ENCODE assay signal across 29 cellular contexts in the genomic region with DNA sequence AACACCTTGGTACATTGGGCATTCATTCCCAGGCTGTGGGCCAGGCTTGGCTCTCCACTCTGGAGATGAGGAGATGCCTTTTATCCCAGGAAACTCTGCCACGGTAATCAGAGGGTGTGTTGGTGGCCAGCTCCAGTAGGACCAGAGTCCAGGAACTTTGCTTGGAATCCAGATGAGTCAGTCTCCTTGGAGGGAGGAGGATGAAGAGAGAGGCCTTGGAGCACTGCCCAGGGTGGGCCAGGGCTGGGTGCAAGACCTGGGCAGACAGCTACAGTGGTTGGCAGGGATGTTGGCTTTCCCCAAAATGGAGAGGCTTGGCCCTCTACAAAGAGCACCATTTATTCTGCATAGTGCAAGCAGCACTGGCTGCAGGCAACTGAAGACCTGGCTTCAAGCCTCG.
DNase-seq lines count a peak whose midpoint lies in the region; ATAC-seq and TF ChIP-seq lines count a peak whose summit lies in the region.
"Had no signal": no experiment of that assay in that cellular context is flagged by ENCODE, and none has a peak within 500 bp of the region (broad histone marks: within the 10 kb centered on the region; RNA-seq: fewer than 3 reads in every experiment).

No MANE protein-coding gene starts in this region.

- peak overlapping the region in 6 of 10 donors; percentile 58 to 99 (median 88) for H3K27ac Mint-ChIP-seq in naive thymus-derived CD8-positive, alpha-beta T cell
- H3K27ac Mint-ChIP-seq: endodermal cell; HFFc6; stimulated activated memory B cell treated with anti-CD40 and anti-IgM and Interleukin-4, amounts not matched to agents 10 μg/mL and 1 μg/mL and 100 μg/mL, for 72 hours had no signal

- H3K27ac ChIP-seq in brain microvascular endothelial cell: no peak overlapping the region
- H3K27ac ChIP-seq: BLaER1, cardiac muscle cell, esophagus muscularis mucosa, gastroesophageal sphincter, KMS-11, spleen, thoracic aorta had no signal

- H3K27me3 Mint-ChIP-seq in naive thymus-derived CD8-positive, alpha-beta T cell: peaks cover 0 to 14% (median 3%) of the 10 kb centered on the region in 5 donors

- H3K4me3 ChIP-seq in brain microvascular endothelial cell (ENCODE audit: low read depth, low read length): no peak overlapping the region
- H3K4me3 ChIP-seq: BLaER1, cardiac muscle cell, esophagus muscularis mucosa, gastroesophageal sphincter, spleen, thoracic aorta had no signal

- POLR2A ChIA-PET in naive thymus-derived CD8-positive, alpha-beta T cell (lab: Charles Lee): interaction anchor here (0.6 to 1.5 kb wide), 2 partner anchors 213 to 371 kb away, joined by 3 to 4 read pairs; no protein-coding TSS in a partner anchor

- H3K36me3 Mint-ChIP-seq in naive thymus-derived CD8-positive, alpha-beta T cell: peaks cover 0 to 12% (median 8%) of the 10 kb centered on the region in 3 donors
- H3K36me3 Mint-ChIP-seq: stimulated activated memory B cell treated with anti-CD40 and anti-IgM and Interleukin-4, amounts not matched to agents 10 μg/mL and 1 μg/mL and 100 μg/mL, for 72 hours had no signal

- no peak overlapping the region for H3K4me3 Mint-ChIP-seq in naive thymus-derived CD8-positive, alpha-beta T cell
- H3K4me3 Mint-ChIP-seq: activated T-cell treated with anti-CD3 and anti-CD28 coated beads, Interleukin-2, amount 50 U/mL, for 24 hours; endodermal cell; HFFc6; stimulated activated memory B cell treated with anti-CD40 and anti-IgM and Interleukin-4, amounts not matched to agents 10 μg/mL and 1 μg/mL and 100 μg/mL, for 72 hours had no signal

- H3K9me3 Mint-ChIP-seq in naive thymus-derived CD8-positive, alpha-beta T cell: peaks cover 0 to 14% (median 8%) of the 10 kb centered on the region in 9 donors

- ATAC-seq in naive thymus-derived CD8-positive, alpha-beta T cell: no peak
- ATAC-seq in HG02884 (IDR thresholded peaks at IDR 0.05; ENCODE audit: unreplicated experiment) (no peak), HG02938 (IDR thresholded peaks at IDR 0.05; ENCODE audit: unreplicated experiment) (no peak), left lobe of liver (no peak)
- ATAC-seq: gastroesophageal sphincter; stimulated activated memory B cell treated with anti-CD40 and anti-IgM and Interleukin-4, amounts not matched to agents 10 μg/mL and 1 μg/mL and 100 μg/mL, for 72 hours had no signal

- in situ Hi-C loops in brain microvascular endothelial cell (cut with HindIII; ENCODE audit: low pct_ligation_motif_present, low sequenced_read_pairs): no loop called here

- DNase-seq in Ammon's horn (ENCODE audit: low spot score) (peak; percentile 53), HT1080 (ENCODE audit: low read depth) (peak; percentile 54), brain microvascular endothelial cell (peak; percentile 14), NCI-H2081 (lab: John Stamatoyannopoulos, UW) (no peak), left lobe of liver (ENCODE audit: low spot score) (no peak)
- DNase-seq in naive thymus-derived CD8-positive, alpha-beta T cell: no peak
- DNase-seq: ACHN; activated CD4-positive, CD25-positive, alpha-beta regulatory T cell treated with anti-CD3 and anti-CD28 coated beads, Interleukin-2, amount 50 U/mL, for 72 hours; activated T-cell treated with anti-CD3 and anti-CD28 coated beads, Interleukin-2, amount 50 U/mL, for 24 hours; amniotic stem cell; endodermal cell; HFFc6; mammary epithelial cell; MV-4-11; NCI-H1694; NCI-H2171 treated with DMSO at 0.1 percent for 48 hours; NCI-H526 treated with DMSO at 0.1 percent for 48 hours; RPMI8226; spleen; stimulated activated CD4-positive, alpha-beta T cell treated with anti-CD3 and anti-CD28 coated beads, Interleukin-4, amount 100 ng/mL, for 1 hour had no signal

- peaks cover 12 to 23% (median 13%) of the 10 kb centered on the region in 4 donors for H3K4me1 Mint-ChIP-seq in naive thymus-derived CD8-positive, alpha-beta T cell
- H3K4me1 Mint-ChIP-seq: endodermal cell; stimulated activated memory B cell treated with anti-CD40 and anti-IgM and Interleukin-4, amounts not matched to agents 10 μg/mL and 1 μg/mL and 100 μg/mL, for 72 hours had no signal

- no peak for TF ChIP-seq CTCF in brain microvascular endothelial cell (IDR thresholded peaks at IDR 0.05; ENCODE audit: low read depth, low read length, missing control alignments)

- no peaks in the 10 kb centered on the region for H3K36me3 ChIP-seq in brain microvascular endothelial cell (replicated peaks)
- H3K36me3 ChIP-seq: BLaER1, cardiac muscle cell, esophagus muscularis mucosa, gastroesophageal sphincter, spleen, thoracic aorta had no signal

- no peaks in the 10 kb centered on the region for H3K27me3 ChIP-seq in brain microvascular endothelial cell (replicated peaks)
- H3K27me3 ChIP-seq: BLaER1, cardiac muscle cell, esophagus muscularis mucosa, gastroesophageal sphincter, spleen had no signal

Comparison
In these comparisons a context has a peak if more than half of its experiments do, and no peak if none do; other contexts are left out.
1. DNase-seq: peak in Ammon's horn (single experiment), HT1080 (single experiment) and brain microvascular endothelial cell (single experiment); none in naive thymus-derived CD8-positive, alpha-beta T cell (0 of 10), NCI-H2081 (0 of 2) and left lobe of liver (single experiment).